Comparison of ENCODE assay signal across 19 cellular contexts in the genomic region with DNA sequence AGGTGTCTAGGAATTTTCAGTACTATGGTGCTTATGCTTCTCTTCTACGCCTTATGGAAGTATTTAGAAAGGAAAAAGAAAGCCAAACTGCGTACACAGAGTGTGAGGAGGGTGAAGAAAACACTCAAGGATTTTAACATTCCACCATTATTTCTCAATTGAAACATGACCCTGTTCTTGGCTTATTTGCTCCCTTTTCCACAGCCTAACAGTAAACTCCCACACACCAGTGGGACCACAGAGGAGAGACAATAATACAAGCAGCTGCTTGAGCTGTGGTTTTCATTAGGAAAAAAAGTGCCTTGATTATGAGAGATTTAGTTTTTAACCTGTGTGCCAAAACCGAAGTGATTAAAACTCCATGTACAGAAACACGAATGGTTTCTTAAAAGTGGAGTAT.
DNase-seq lines count a peak whose midpoint lies in the region; ATAC-seq and TF ChIP-seq lines count a peak whose summit lies in the region.
"Had no signal": no experiment of that assay in that cellular context is flagged by ENCODE, and none has a peak within 500 bp of the region (broad histone marks: within the 10 kb centered on the region; RNA-seq: fewer than 3 reads in every experiment).

No MANE protein-coding gene starts in this region.

- H3K9ac ChIP-seq in subcutaneous abdominal adipose tissue (ENCODE audit: low read length in 5 of 5), result peak overlapping the region in 2 of 5 donors; percentile 21 to 49
- H3K9ac ChIP-seq: BLaER1 treated with 17β-estradiol and CSF1 and Interleukin-3, amounts not matched to agents 10 nM and 100 nM had no signal

- no peak for TF ChIP-seq POLR2A in esophagus muscularis mucosa (IDR thresholded peaks at IDR 0.05; ENCODE audit: low read depth)

- ATAC-seq in GM21367 (IDR thresholded peaks at IDR 0.05; ENCODE audit: unreplicated experiment), result no peak
- ATAC-seq: activated CD8-positive, alpha-beta T cell treated with anti-CD3 and anti-CD28 coated beads, Interleukin-2, amount 10 ng/mL, durations not matched to agents 7 days and 5 days had no signal

- peak overlapping the region in 3 of 4 donors; percentile 5 to 30 (median 8) for H3K27ac ChIP-seq in esophagus muscularis mucosa (replicated peaks in 1 of 4)
- H3K27ac ChIP-seq in subcutaneous abdominal adipose tissue (ENCODE audit: low read depth, low read length), result peak overlapping the region; percentile 56
- H3K27ac ChIP-seq: adrenal gland; BLaER1 treated with 17β-estradiol and CSF1 and Interleukin-3, amounts not matched to agents 10 nM and 100 nM; neutrophil; VCaP had no signal

- TF ChIP-seq CTCF in esophagus muscularis mucosa (IDR thresholded peaks at IDR 0.05), result no peak

- peak overlapping the region in 1 of 4 donors; percentile 4 for H3K4me3 ChIP-seq in esophagus muscularis mucosa
- peak overlapping the region in 4 of 5 donors; percentile 8 to 45 (median 29) for H3K4me3 ChIP-seq in subcutaneous abdominal adipose tissue (ENCODE audit: low read depth in 1 of 5, low read length in 5 of 5)
- H3K4me3 ChIP-seq: adrenal gland; BLaER1 treated with 17β-estradiol and CSF1 and Interleukin-3, amounts not matched to agents 10 nM and 100 nM; sigmoid colon had no signal

- H3K4me1 ChIP-seq in esophagus muscularis mucosa (peaks cover 13 to 39% (median 33%) of the 10 kb centered on the region in 4 donors), subcutaneous abdominal adipose tissue (ENCODE audit: control insufficient read depth in 5 of 5, insufficient read depth in 5 of 5, low read length in 5 of 5) (peaks cover 0 to 37% (median 28%) of the 10 kb centered on the region in 5 donors)

- WGBS in esophagus muscularis mucosa, result 80% methylated on average over 4 of the region's 4 CpGs

- no peak for TF ChIP-seq EP300 in esophagus muscularis mucosa (IDR thresholded peaks at IDR 0.05)

- H3K9me3 ChIP-seq in esophagus muscularis mucosa (no peaks in the 10 kb centered on the region), subcutaneous abdominal adipose tissue (ENCODE audit: control insufficient read depth in 5 of 5, low read length in 5 of 5) (no peaks in the 10 kb centered on the region)
- H3K9me3 ChIP-seq: adrenal gland; BLaER1 treated with 17β-estradiol and CSF1 and Interleukin-3, amounts not matched to agents 10 nM and 100 nM; neutrophil; sigmoid colon had no signal

- intact Hi-C loops in esophagus muscularis mucosa (cut with DNase I), result no loop called here

- H3K36me3 ChIP-seq in esophagus muscularis mucosa, result no peaks in the 10 kb centered on the region
- no peaks in the 10 kb centered on the region for H3K36me3 ChIP-seq in subcutaneous abdominal adipose tissue (ENCODE audit: control insufficient read depth in 5 of 5, insufficient read depth in 5 of 5, low read length in 5 of 5)
- H3K36me3 ChIP-seq: adrenal gland; BLaER1 treated with 17β-estradiol and CSF1 and Interleukin-3, amounts not matched to agents 10 nM and 100 nM; neutrophil; sigmoid colon had no signal

- H3K27me3 ChIP-seq in esophagus muscularis mucosa (no peaks in the 10 kb centered on the region), subcutaneous abdominal adipose tissue (ENCODE audit: control insufficient read depth in 5 of 5, insufficient read depth in 4 of 5, low read length in 5 of 5) (no peaks in the 10 kb centered on the region)
- H3K27me3 ChIP-seq: adrenal gland; BLaER1 treated with 17β-estradiol and CSF1 and Interleukin-3, amounts not matched to agents 10 nM and 100 nM; neutrophil; sigmoid colon had no signal

- DNase-seq in LHCN-M2 (ENCODE audit: low read depth), result peak; percentile 71
- DNase-seq in esophagus muscularis mucosa (ENCODE audit: extremely low spot score), result no peak
- DNase-seq in left kidney (ENCODE audit: low read depth, low spot score), result peak; percentile 55
- DNase-seq in activated CD4-positive, alpha-beta T cell treated with anti-CD3 and anti-CD28 coated beads for 48 hours, result no peak
- DNase-seq in HUDEP-2 (lab: John Stamatoyannopoulos, UW; ENCODE audit: unreplicated experiment in 76 of 76), result no peak
- no peak for DNase-seq in NOMO-1 (lab: John Stamatoyannopoulos, UW; ENCODE audit: unreplicated experiment in 2 of 2)
- DNase-seq: activated CD8-positive, alpha-beta T cell treated with anti-CD3 and anti-CD28 coated beads, Interleukin-2, amount 10 ng/mL, durations not matched to agents 7 days and 5 days; GF-D8; head of caudate nucleus; NCI-H1694; NCI-H345; sigmoid colon; stimulated activated CD4-positive, alpha-beta T cell treated with anti-CD3 and anti-CD28 coated beads, Interleukin-2, amount 100 ng/mL, for 48 hours had no signal

Comparison
In these comparisons a context has a peak if more than half of its experiments do, and no peak if none do; other contexts are left out.
1. DNase-seq: peak in LHCN-M2 (single experiment) and left kidney (single experiment); none in esophagus muscularis mucosa (single experiment), activated CD4-positive, alpha-beta T cell treated with anti-CD3 and anti-CD28 coated beads for 48 hours (single experiment), HUDEP-2 (0 of 76) and NOMO-1 (0 of 2).